In the genomic region with DNA sequence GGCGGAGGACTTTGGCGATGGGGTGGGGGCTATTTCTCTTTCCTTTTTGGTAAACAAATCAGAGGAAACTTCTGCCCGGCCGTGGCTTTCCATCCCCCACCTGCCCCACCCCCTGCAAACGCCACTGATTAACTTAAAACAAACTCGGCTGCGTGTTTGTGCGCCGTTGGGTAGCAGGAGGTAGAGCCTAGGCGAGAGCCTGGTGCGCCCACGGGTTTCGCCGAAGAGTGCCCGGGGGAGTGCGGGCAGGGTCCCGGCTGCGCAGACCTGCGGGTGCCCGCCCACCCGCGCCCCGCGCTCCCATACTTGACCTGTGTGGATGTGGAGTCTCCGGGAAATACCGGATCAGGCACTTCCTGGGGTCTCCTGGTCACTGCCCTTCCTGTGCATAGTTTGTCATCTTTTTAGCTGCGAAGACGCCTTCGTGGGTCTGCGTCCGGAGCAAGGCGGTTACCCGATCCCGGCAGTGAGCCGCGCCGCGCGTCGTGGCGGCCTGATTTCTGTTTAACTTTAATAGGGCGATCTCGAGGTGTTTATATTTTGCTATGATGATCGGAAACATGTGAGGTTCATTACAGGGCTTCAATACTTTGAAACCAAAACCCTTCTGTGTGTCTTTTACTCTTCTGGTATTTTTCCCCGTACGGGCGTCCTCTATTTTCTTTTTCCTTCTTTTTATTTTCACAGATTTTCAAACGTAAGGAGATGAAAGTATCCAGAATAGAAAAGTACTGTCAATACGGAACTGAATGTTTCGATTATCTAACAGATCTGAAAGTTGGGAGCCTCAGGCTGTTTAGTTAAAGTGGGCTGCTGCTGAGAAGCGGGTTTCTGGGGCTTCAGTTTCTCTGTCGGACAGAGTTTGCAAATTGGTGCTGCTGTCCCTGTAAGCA, we compare ENCODE assay signal across 9 cellular contexts. TPM values are rescaled to one million over a fixed set of nuclear protein-coding genes. Genes with fewer than 3 reads are reported as not detected.
A peak's percentile ranks its signal among the peaks of the same experiment; 100 is the strongest.
DNase-seq lines count a peak whose midpoint lies in the region; ATAC-seq, FAIRE-seq and TF ChIP-seq lines count a peak whose summit lies in the region.
"Had no signal": no experiment of that assay in that cellular context is flagged by ENCODE, and none has a peak within 500 bp of the region (broad histone marks: within the 10 kb centered on the region; RNA-seq: fewer than 3 reads in every experiment).

No MANE protein-coding gene starts in this region.

- POLR2A ChIA-PET in HEK293 (lab: Yijun Ruan, JAX) = interaction anchor here (1.4 kb wide), 1 partner anchor 14 kb away, joined by 4 read pairs; no protein-coding TSS in a partner anchor

- no peak overlapping the region for H3K27ac Mint-ChIP-seq in activated T-helper 17 cell treated with anti-CD3 and anti-CD28 coated beads, Interleukin-2, amount 50 U/mL, for 72 hours

- peak overlapping the region; percentile 40 for H3K4me3 ChIP-seq in HEK293 (ENCODE audit: low read depth, low read length)
- peak overlapping the region; percentile 81 for H3K4me3 ChIP-seq in iPS-20b (ENCODE audit: low read length)
- peak overlapping the region; percentile 17 to 81 for H3K4me3 ChIP-seq in small intestine (ENCODE audit: low read depth in 1 of 2, low read length in 2 of 2)

- 1 to 2% (median 2%) methylated on average over 52 of the region's 52 CpGs for WGBS in small intestine, 3 donors

- H3K9me3 ChIP-seq in HEK293 (ENCODE audit: control insufficient read depth, insufficient read depth, low read depth, low read length) (no peaks in the 10 kb centered on the region), iPS-20b (ENCODE audit: insufficient read depth, low read depth, low read length) (no peaks in the 10 kb centered on the region), small intestine (ENCODE audit: control insufficient read depth, low read depth) (no peaks in the 10 kb centered on the region)

- H3K27me3 ChIP-seq in iPS-20b (ENCODE audit: insufficient read depth, low read length) (peaks cover 86% of the 10 kb centered on the region), small intestine (ENCODE audit: control insufficient read depth in 2 of 2, insufficient read depth in 2 of 2, low read length in 2 of 2) (peaks cover 0 to 28% of the 10 kb centered on the region in 2 donors)

- H3K27ac ChIP-seq in HEK293 (ENCODE audit: extremely low read depth, low read depth, low read length) (no peak overlapping the region), iPS-20b (ENCODE audit: low read length) (no peak overlapping the region), small intestine (ENCODE audit: low read depth in 1 of 2, low read length in 1 of 2) (peak overlapping the region; percentile 69 to 76)

- FAIRE-seq in small intestine (lab: Jason Lieb, UNC) = no peak
- FAIRE-seq: urothelium cell line had no signal

- H3K4me1 ChIP-seq in HEK293 (ENCODE audit: control insufficient read depth, insufficient read depth, low read length) (peaks cover 5% of the 10 kb centered on the region; the same call in 1 of the 2 replicates), iPS-20b (ENCODE audit: insufficient read depth, low read length) (peaks cover 21% of the 10 kb centered on the region; the same call in 1 of the 2 replicates), small intestine (ENCODE audit: control insufficient read depth in 2 of 2, insufficient read depth in 1 of 2, low read depth in 1 of 2, low read length in 1 of 2) (no peaks in the 10 kb centered on the region)

- peaks cover 6% of the 10 kb centered on the region for H3K36me3 Mint-ChIP-seq in activated T-helper 17 cell treated with anti-CD3 and anti-CD28 coated beads, Interleukin-2, amount 50 U/mL, for 72 hours (ENCODE audit: low read depth)

- CTCF ChIA-PET in HEK293 (lab: Yijun Ruan, JAX) = no interaction called here

- ATAC-seq in activated T-helper 17 cell treated with anti-CD3 and anti-CD28 coated beads, Interleukin-2, amount 50 U/mL, for 72 hours (replicated peaks) = no peak
- ATAC-seq in GM18520 (IDR thresholded peaks at IDR 0.05; ENCODE audit: unreplicated experiment) = no peak

- peaks cover 54% of the 10 kb centered on the region for H3K27me3 Mint-ChIP-seq in activated T-helper 17 cell treated with anti-CD3 and anti-CD28 coated beads, Interleukin-2, amount 50 U/mL, for 72 hours

- no peaks in the 10 kb centered on the region for H3K9me3 Mint-ChIP-seq in activated T-helper 17 cell treated with anti-CD3 and anti-CD28 coated beads, Interleukin-2, amount 50 U/mL, for 72 hours

- TF ChIP-seq CTCF in HEK293 (tag by site-specific recombination; IDR thresholded peaks at IDR 0.05) = no peak

- peak; percentile 58 for DNase-seq in small intestine
- DNase-seq in NCI-H1436 (lab: John Stamatoyannopoulos, UW) = no peak
- no peak for DNase-seq in HUDEP-2 (lab: John Stamatoyannopoulos, UW; ENCODE audit: unreplicated experiment in 76 of 76)
- no peak for DNase-seq in kidney tubule cell (ENCODE audit: low spot score)

- H3K36me3 ChIP-seq in HEK293 (ENCODE audit: control insufficient read depth in 2 of 2, insufficient read depth in 1 of 2, low read length in 2 of 2) = no peaks in the 10 kb centered on the region
- no peaks in the 10 kb centered on the region for H3K36me3 ChIP-seq in iPS-20b (ENCODE audit: insufficient read depth, low read depth, low read length)
- H3K36me3 ChIP-seq in small intestine (ENCODE audit: control insufficient read depth in 2 of 2, insufficient read depth in 2 of 2, low read length in 2 of 2) = peaks cover 0 to 2% of the 10 kb centered on the region in 2 donors

- peaks cover 8% of the 10 kb centered on the region for H3K4me1 Mint-ChIP-seq in activated T-helper 17 cell treated with anti-CD3 and anti-CD28 coated beads, Interleukin-2, amount 50 U/mL, for 72 hours

- H3K4me3 Mint-ChIP-seq in activated T-helper 17 cell treated with anti-CD3 and anti-CD28 coated beads, Interleukin-2, amount 50 U/mL, for 72 hours = peak overlapping the region; percentile 74

- H3K9ac ChIP-seq in iPS-20b (ENCODE audit: low read depth, low read length) = no peak overlapping the region; the same call in 1 of the 2 replicates

TF ChIP-seq in HEK293, 187 proteins besides CTCF, POLR2A, EP300 and RAD21 (continues in another document):
- no peak for TF ChIP-seq ZNF610 (tag by site-specific recombination; IDR thresholded peaks at IDR 0.05; ENCODE audit: borderline replicate concordance)
- TF ChIP-seq, protein P1, sequence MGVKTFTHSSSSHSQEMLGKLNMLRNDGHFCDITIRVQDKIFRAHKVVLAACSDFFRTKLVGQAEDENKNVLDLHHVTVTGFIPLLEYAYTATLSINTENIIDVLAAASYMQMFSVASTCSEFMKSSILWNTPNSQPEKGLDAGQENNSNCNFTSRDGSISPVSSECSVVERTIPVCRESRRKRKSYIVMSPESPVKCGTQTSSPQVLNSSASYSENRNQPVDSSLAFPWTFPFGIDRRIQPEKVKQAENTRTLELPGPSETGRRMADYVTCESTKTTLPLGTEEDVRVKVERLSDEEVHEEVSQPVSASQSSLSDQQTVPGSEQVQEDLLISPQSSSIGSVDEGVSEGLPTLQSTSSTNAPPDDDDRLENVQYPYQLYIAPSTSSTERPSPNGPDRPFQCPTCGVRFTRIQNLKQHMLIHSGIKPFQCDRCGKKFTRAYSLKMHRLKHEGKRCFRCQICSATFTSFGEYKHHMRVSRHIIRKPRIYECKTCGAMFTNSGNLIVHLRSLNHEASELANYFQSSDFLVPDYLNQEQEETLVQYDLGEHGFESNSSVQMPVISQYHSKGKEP (tag by site-specific recombination; IDR thresholded peaks at IDR 0.05) = 0 out of 2 replicates have a peak, but pooled peaks have one; percentile 36
- no peak for TF ChIP-seq ZFP41 (tag by site-specific recombination; IDR thresholded peaks at IDR 0.05; ENCODE audit: borderline replicate concordance)
- TF ChIP-seq ZNF529 (tag by site-specific recombination; IDR thresholded peaks at IDR 0.05; ENCODE audit: insufficient replicate concordance) = no peak
- TF ChIP-seq PRDM1 (tag by site-specific recombination; IDR thresholded peaks at IDR 0.05) = peak; percentile 72; the same call in 1 of the 2 replicates
- TF ChIP-seq, protein P2, sequence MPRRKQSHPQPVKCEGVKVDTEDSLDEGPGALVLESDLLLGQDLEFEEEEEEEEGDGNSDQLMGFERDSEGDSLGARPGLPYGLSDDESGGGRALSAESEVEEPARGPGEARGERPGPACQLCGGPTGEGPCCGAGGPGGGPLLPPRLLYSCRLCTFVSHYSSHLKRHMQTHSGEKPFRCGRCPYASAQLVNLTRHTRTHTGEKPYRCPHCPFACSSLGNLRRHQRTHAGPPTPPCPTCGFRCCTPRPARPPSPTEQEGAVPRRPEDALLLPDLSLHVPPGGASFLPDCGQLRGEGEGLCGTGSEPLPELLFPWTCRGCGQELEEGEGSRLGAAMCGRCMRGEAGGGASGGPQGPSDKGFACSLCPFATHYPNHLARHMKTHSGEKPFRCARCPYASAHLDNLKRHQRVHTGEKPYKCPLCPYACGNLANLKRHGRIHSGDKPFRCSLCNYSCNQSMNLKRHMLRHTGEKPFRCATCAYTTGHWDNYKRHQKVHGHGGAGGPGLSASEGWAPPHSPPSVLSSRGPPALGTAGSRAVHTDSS (tag by site-specific recombination; IDR thresholded peaks at IDR 0.05) = no peak
- no peak for TF ChIP-seq ZNF785 (tag by site-specific recombination; IDR thresholded peaks at IDR 0.05)
- peak; percentile 78 for TF ChIP-seq EGR2 (tag by site-specific recombination; IDR thresholded peaks at IDR 0.05; ENCODE audit: low read depth)
- peak; percentile 87 for TF ChIP-seq ZNF335 (tag by site-specific recombination; conservative IDR thresholded peaks at IDR 0.05)
- no peak for TF ChIP-seq SP7 (tag by site-specific recombination; IDR thresholded peaks at IDR 0.05)
- TF ChIP-seq, protein P3, sequence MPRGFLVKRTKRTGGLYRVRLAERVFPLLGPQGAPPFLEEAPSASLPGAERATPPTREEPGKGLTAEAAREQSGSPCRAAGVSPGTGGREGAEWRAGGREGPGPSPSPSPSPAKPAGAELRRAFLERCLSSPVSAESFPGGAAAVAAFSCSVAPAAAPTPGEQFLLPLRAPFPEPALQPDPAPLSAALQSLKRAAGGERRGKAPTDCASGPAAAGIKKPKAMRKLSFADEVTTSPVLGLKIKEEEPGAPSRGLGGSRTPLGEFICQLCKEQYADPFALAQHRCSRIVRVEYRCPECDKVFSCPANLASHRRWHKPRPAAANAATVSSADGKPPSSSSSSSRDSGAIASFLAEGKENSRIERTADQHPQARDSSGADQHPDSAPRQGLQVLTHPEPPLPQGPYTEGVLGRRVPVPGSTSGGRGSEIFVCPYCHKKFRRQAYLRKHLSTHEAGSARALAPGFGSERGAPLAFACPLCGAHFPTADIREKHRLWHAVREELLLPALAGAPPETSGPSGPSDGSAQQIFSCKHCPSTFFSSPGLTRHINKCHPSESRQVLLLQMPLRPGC (tag by site-specific recombination; IDR thresholded peaks at IDR 0.05) = no peak
- no peak for TF ChIP-seq ZNF830 (tag by site-specific recombination; IDR thresholded peaks at IDR 0.05; ENCODE audit: low read depth)

RNA-seq across cellular contexts. Expression of a gene that starts 15.2 kb away (rescaled TPM):
- total RNA-seq in activated T-helper 17 cell treated with anti-CD3 and anti-CD28 coated beads, Interleukin-2, amount 50 U/mL, for 72 hours = under 1 TPM in 1 of 2 donors, not detected in 1; 0.13 TPM
- 10 to 100 TPM; 14.1 to 21.5 (median 16.1) TPM for polyA plus RNA-seq in small intestine

Comparison
In these comparisons a context has a peak if more than half of its experiments do, and no peak if none do; other contexts are left out.
1. H3K27ac ChIP-seq: peak in small intestine (2 of 2); none in HEK293 (single experiment) and iPS-20b (single experiment).
2. Peak in every context shown above with its lines, with median percentiles within 50 percentile points of each other: H3K4me3 ChIP-seq.